1 cellular context compared by ENCODE assay signal in genomic region chr10:75356484-75356883, GRCh38.
A peak's percentile ranks its signal among the peaks of the same experiment; 100 is the strongest.
TF ChIP-seq lines count a peak whose summit lies in the region.

No MANE protein-coding gene starts in this region.

TF ChIP-seq in H1, 55 proteins besides CTCF, POLR2A, EP300 and RAD21:
- TF ChIP-seq CHD1 (IDR thresholded peaks at IDR 0.05; ENCODE audit: low read depth, low read length): no peak
- TF ChIP-seq, protein P1, sequence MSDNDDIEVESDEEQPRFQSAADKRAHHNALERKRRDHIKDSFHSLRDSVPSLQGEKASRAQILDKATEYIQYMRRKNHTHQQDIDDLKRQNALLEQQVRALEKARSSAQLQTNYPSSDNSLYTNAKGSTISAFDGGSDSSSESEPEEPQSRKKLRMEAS (IDR thresholded peaks at IDR 0.05): peak; percentile 46; the same call in 1 of the 2 replicates
